1 cellular context compared by ENCODE assay signal in genomic region chr2:62939735-62940491, GRCh38.
TF ChIP-seq lines count a peak whose summit lies in the region.

No MANE protein-coding gene starts in this region.

TF ChIP-seq in SK-N-SH, 30 proteins besides CTCF, POLR2A, EP300 and RAD21 (continued from another document):
- TF ChIP-seq, protein P1, sequence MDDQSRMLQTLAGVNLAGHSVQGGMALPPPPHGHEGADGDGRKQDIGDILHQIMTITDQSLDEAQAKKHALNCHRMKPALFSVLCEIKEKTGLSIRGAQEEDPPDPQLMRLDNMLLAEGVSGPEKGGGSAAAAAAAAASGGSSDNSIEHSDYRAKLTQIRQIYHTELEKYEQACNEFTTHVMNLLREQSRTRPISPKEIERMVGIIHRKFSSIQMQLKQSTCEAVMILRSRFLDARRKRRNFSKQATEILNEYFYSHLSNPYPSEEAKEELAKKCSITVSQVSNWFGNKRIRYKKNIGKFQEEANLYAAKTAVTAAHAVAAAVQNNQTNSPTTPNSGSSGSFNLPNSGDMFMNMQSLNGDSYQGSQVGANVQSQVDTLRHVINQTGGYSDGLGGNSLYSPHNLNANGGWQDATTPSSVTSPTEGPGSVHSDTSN (IDR thresholded peaks at IDR 0.05), result no peak
